ENCODE assay signal across 1 cellular context in genomic region chr6:95815389-95816056, GRCh38.
TF ChIP-seq lines count a peak whose summit lies in the region.

No MANE protein-coding gene starts in this region.

TF ChIP-seq in HepG2, 621 proteins besides CTCF, POLR2A, EP300 and RAD21 (continued from another document and continues in another):
- TF ChIP-seq MLXIP (CRISPR knock-in tag; IDR thresholded peaks at IDR 0.05; ENCODE audit: borderline replicate concordance) (peak; percentile 96), HINFP (CRISPR knock-in tag; IDR thresholded peaks at IDR 0.05; ENCODE audit: low read depth) (peak; percentile 82; the same call in 1 of the 2 replicates), ZNF280B (CRISPR knock-in tag; IDR thresholded peaks at IDR 0.05; ENCODE audit: borderline replicate concordance) (no peak), ZNF496 (CRISPR knock-in tag; IDR thresholded peaks at IDR 0.05; ENCODE audit: insufficient replicate concordance) (no peak), NCOA2 (CRISPR knock-in tag; IDR thresholded peaks at IDR 0.05) (peak; percentile 98), ZNF230 (CRISPR knock-in tag; IDR thresholded peaks at IDR 0.05) (no peak), BRD4 (CRISPR knock-in tag; IDR thresholded peaks at IDR 0.05) (peak; percentile 99), ZNF335 (CRISPR knock-in tag; IDR thresholded peaks at IDR 0.05) (peak; percentile 85), SKI (IDR thresholded peaks at IDR 0.05; ENCODE audit: partially characterized antibody) (peak; percentile 16), ZGPAT (CRISPR knock-in tag; IDR thresholded peaks at IDR 0.05) (peak; percentile 99), ESRRA (CRISPR knock-in tag; IDR thresholded peaks at IDR 0.05; ENCODE audit: low read depth) (peak; percentile 91), IKZF5 (CRISPR knock-in tag; IDR thresholded peaks at IDR 0.05) (peak; percentile 97), ZBTB34 (CRISPR knock-in tag; IDR thresholded peaks at IDR 0.05) (peak; percentile 98), DMAP1 (CRISPR knock-in tag; IDR thresholded peaks at IDR 0.05) (peak; percentile 85), ZSCAN22 (CRISPR knock-in tag; IDR thresholded peaks at IDR 0.05) (no peak), ZSCAN21 (CRISPR knock-in tag; IDR thresholded peaks at IDR 0.05; ENCODE audit: borderline replicate concordance) (peak; percentile 93), ZNF710 (CRISPR knock-in tag; IDR thresholded peaks at IDR 0.05; ENCODE audit: borderline replicate concordance) (peak; percentile 100), HOXA3 (CRISPR knock-in tag; IDR thresholded peaks at IDR 0.05) (peak; percentile 93), NFYC (CRISPR knock-in tag; IDR thresholded peaks at IDR 0.05) (peak; percentile 42; the same call in 1 of the 2 replicates), BORCS8-MEF2B (CRISPR knock-in tag; IDR thresholded peaks at IDR 0.05) (peak; percentile 81), CAMTA2 (CRISPR knock-in tag; IDR thresholded peaks at IDR 0.05; ENCODE audit: borderline replicate concordance) (no peak), ZNF18 (CRISPR knock-in tag; IDR thresholded peaks at IDR 0.05; ENCODE audit: insufficient replicate concordance) (no peak), NR2F1 (CRISPR knock-in tag; IDR thresholded peaks at IDR 0.05) (peak; percentile 96 to 97), ASH2L (IDR thresholded peaks at IDR 0.05; ENCODE audit: insufficient read length, low read depth, low read length) (peak; percentile 88), ZBTB3 (CRISPR knock-in tag; IDR thresholded peaks at IDR 0.05; ENCODE audit: borderline replicate concordance, low read depth) (peak; percentile 85; the same call in 1 of the 2 replicates), CEBPB (IDR thresholded peaks at IDR 0.05; ENCODE audit: borderline replicate concordance, low read depth, low read length) (peak; percentile 76; the same call in 1 of the 2 replicates), ARHGAP35 (CRISPR knock-in tag; IDR thresholded peaks at IDR 0.05; ENCODE audit: borderline replicate concordance) (no peak), ZHX2 (IDR thresholded peaks at IDR 0.05; ENCODE audit: low read depth) (no peak; the same call in 1 of the 2 replicates), ZHX2 (CRISPR knock-in tag; IDR thresholded peaks at IDR 0.05; ENCODE audit: borderline replicate concordance) (no peak), ZNF180 (CRISPR knock-in tag; IDR thresholded peaks at IDR 0.05; ENCODE audit: borderline replicate concordance, low read depth) (no peak), MIER2 (CRISPR knock-in tag; IDR thresholded peaks at IDR 0.05) (peak; percentile 89), ARNTL (CRISPR knock-in tag; IDR thresholded peaks at IDR 0.05) (peak; percentile 93), HHEX (CRISPR knock-in tag; IDR thresholded peaks at IDR 0.05) (peak; percentile 79), GMEB2 (CRISPR knock-in tag; IDR thresholded peaks at IDR 0.05; ENCODE audit: low read depth) (0 out of 2 replicates have a peak, but pooled peaks have one; percentile 15), CBX1 (IDR thresholded peaks at IDR 0.05; ENCODE audit: low read depth) (peak; percentile 91), ZMAT3 (CRISPR knock-in tag; conservative IDR thresholded peaks at IDR 0.05) (peak; percentile 70; the same call in 1 of the 2 replicates), SPEN (CRISPR knock-in tag; IDR thresholded peaks at IDR 0.05; ENCODE audit: low read depth) (peak; percentile 71; the same call in 1 of the 2 replicates)
